ENCODE assay signal across 9 cellular contexts in the genomic region with DNA sequence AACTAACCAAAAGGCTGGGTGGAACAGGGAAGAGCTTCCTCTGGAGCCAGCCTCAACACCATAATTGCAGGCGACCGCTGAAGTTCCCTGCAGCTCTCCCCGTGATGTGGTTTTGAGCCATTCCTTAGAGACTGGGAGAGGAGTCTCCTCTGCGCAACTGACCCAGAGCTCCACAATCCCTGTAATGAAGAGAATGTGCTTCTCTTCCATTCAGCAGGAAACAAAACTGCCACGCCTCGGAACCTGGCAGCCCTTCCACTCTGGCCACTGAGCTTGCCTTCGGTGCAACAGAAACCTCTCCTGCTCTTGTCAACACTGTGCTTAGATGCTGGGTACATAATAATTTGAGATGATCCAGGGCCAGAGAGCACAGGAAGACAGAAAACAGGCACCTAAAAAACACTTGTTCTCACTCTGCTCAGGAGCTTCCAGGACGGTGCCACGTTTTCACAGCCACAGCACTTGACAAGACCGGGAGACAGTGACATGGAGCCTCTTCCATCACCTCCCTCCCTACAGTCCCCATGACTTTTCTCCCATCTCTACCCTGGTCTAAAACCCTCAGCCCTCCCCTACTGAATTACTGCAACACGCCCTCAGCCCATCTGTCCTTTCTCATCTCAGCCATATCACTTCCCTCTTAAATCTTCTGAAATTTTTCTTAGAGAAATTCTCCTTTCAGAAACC.
DNase-seq lines count a peak whose midpoint lies in the region; ATAC-seq, FAIRE-seq and TF ChIP-seq lines count a peak whose summit lies in the region.
"Had no signal": no experiment of that assay in that cellular context is flagged by ENCODE, and none has a peak within 500 bp of the region (broad histone marks: within the 10 kb centered on the region; RNA-seq: fewer than 3 reads in every experiment).

No MANE protein-coding gene starts in this region.

- H3K9me3 ChIP-seq in H9 (ENCODE audit: control insufficient read depth, low read depth, low read length): no peaks in the 10 kb centered on the region
- H3K9me3 ChIP-seq in hepatocyte (ENCODE audit: low read depth): no peaks in the 10 kb centered on the region
- H3K9me3 ChIP-seq in small intestine (ENCODE audit: control insufficient read depth, low read depth): no peaks in the 10 kb centered on the region

- peak overlapping the region in 2 of 3 experiments; percentile 20 to 43; a peak in 4 of 7 replicates for H3K27ac Mint-ChIP-seq in H9
- H3K27ac Mint-ChIP-seq in stimulated activated memory B cell treated with anti-CD40 and anti-IgM and Interleukin-4, amounts not matched to agents 10 μg/mL and 1 μg/mL and 100 μg/mL, for 72 hours: no peak overlapping the region

- H2BK12ac ChIP-seq in H9 (ENCODE audit: insufficient read length, low read depth, low read length): no peak overlapping the region

- H3K9me2 ChIP-seq in hepatocyte (replicated peaks; ENCODE audit: insufficient read depth): no peaks in the 10 kb centered on the region

- H3K4me2 ChIP-seq in H9 (ENCODE audit: insufficient read depth, insufficient read length, low read length): no peak overlapping the region
- H3K4me2 ChIP-seq in hepatocyte: peak overlapping the region; percentile 26

- H2AK5ac ChIP-seq in H9 (ENCODE audit: insufficient read length, low read length): no peak overlapping the region

- no peaks in the 10 kb centered on the region for H3K36me3 ChIP-seq in hepatocyte (replicated peaks; ENCODE audit: insufficient read depth, low read depth)
- H3K36me3 ChIP-seq in small intestine (ENCODE audit: control insufficient read depth in 2 of 2, insufficient read depth in 2 of 2, low read length in 2 of 2): no peaks in the 10 kb centered on the region

- H3K4ac ChIP-seq in H9 (ENCODE audit: low read depth, low read length): no peak overlapping the region

- H3K9ac ChIP-seq in H9 (ENCODE audit: extremely low read depth, insufficient read length, low read length): no peak overlapping the region

- H4K8ac ChIP-seq in H9 (replicated peaks; ENCODE audit: insufficient read length, low read depth, low read length): no peak overlapping the region

- peaks cover 0 to 3% (median 0%) of the 10 kb centered on the region in 3 experiments; a peak in 2 of 7 replicates for H3K36me3 Mint-ChIP-seq in H9 (ENCODE audit: insufficient read depth in 1 of 3, low read depth in 3 of 3)
- H3K36me3 Mint-ChIP-seq in stimulated activated memory B cell treated with anti-CD40 and anti-IgM and Interleukin-4, amounts not matched to agents 10 μg/mL and 1 μg/mL and 100 μg/mL, for 72 hours: no peaks in the 10 kb centered on the region

- no peak overlapping the region for H3T11ph ChIP-seq in H9 (ENCODE audit: low read length)

- FAIRE-seq in small intestine (lab: Jason Lieb, UNC): no peak

- H3K4me1 ChIP-seq in H9 (ENCODE audit: insufficient read depth, low read length) (peaks cover 3% of the 10 kb centered on the region; the same call in 1 of the 2 replicates), hepatocyte (ENCODE audit: insufficient read depth) (peaks cover 27% of the 10 kb centered on the region), small intestine (ENCODE audit: control insufficient read depth in 2 of 2, insufficient read depth in 1 of 2, low read depth in 1 of 2, low read length in 1 of 2) (peaks cover 2 to 4% of the 10 kb centered on the region in 2 donors)

- no peak overlapping the region for H3K4me3 Mint-ChIP-seq in H9
- H3K4me3 Mint-ChIP-seq in stimulated activated memory B cell treated with anti-CD40 and anti-IgM and Interleukin-4, amounts not matched to agents 10 μg/mL and 1 μg/mL and 100 μg/mL, for 72 hours: no peak overlapping the region

- peaks cover 2% of the 10 kb centered on the region for H3K79me1 ChIP-seq in H9 (ENCODE audit: insufficient read depth, low read depth, low read length, poor library complexity, severe bottlenecking)

- no peak for ATAC-seq in GM18519 (IDR thresholded peaks at IDR 0.05; ENCODE audit: low FRiP score, unreplicated experiment)
- ATAC-seq in stimulated activated memory B cell treated with anti-CD40 and anti-IgM and Interleukin-4, amounts not matched to agents 10 μg/mL and 1 μg/mL and 100 μg/mL, for 72 hours: no peak

- peaks cover 19 to 21% of the 10 kb centered on the region in 2 experiments for H3K4me1 Mint-ChIP-seq in H9
- H3K4me1 Mint-ChIP-seq in stimulated activated memory B cell treated with anti-CD40 and anti-IgM and Interleukin-4, amounts not matched to agents 10 μg/mL and 1 μg/mL and 100 μg/mL, for 72 hours: no peaks in the 10 kb centered on the region

- H2AFZ ChIP-seq in H9 (ENCODE audit: low read length) (no peak overlapping the region), hepatocyte (no peak overlapping the region)

- no peak overlapping the region for H4K5ac ChIP-seq in H9 (ENCODE audit: insufficient read length, low read depth, low read length)

- H3K4me3 ChIP-seq in hepatocyte (no peak overlapping the region), small intestine (ENCODE audit: low read depth in 1 of 2, low read length in 2 of 2) (no peak overlapping the region)

- no peaks in the 10 kb centered on the region for H3K9me3 Mint-ChIP-seq in H9
- H3K9me3 Mint-ChIP-seq in stimulated activated memory B cell treated with anti-CD40 and anti-IgM and Interleukin-4, amounts not matched to agents 10 μg/mL and 1 μg/mL and 100 μg/mL, for 72 hours: peaks cover 3% of the 10 kb centered on the region

- H3K27me3 ChIP-seq in H9 (ENCODE audit: insufficient read depth, low read length) (no peaks in the 10 kb centered on the region), hepatocyte (no peaks in the 10 kb centered on the region), small intestine (ENCODE audit: control insufficient read depth in 2 of 2, insufficient read depth in 2 of 2, low read length in 2 of 2) (no peaks in the 10 kb centered on the region)

- H3K23me2 ChIP-seq in H9 (ENCODE audit: insufficient read length, low read depth, low read length, poor library complexity, severe bottlenecking): no peaks in the 10 kb centered on the region

- no peak overlapping the region for H2BK20ac ChIP-seq in H9 (ENCODE audit: low read depth, low read length, poor library complexity, severe bottlenecking)

- H4K20me1 ChIP-seq in H9 (ENCODE audit: control insufficient read depth, insufficient read depth, insufficient read length): no peaks in the 10 kb centered on the region
- H4K20me1 ChIP-seq in hepatocyte (ENCODE audit: insufficient read depth, poor library complexity, severe bottlenecking): peaks cover 6% of the 10 kb centered on the region

- no peak overlapping the region for H3K23ac ChIP-seq in H9 (ENCODE audit: insufficient read length, low read depth, low read length)

- DNase-seq in H9: no peak
- DNase-seq in hepatocyte (ENCODE audit: low spot score): no peak
- peak; percentile 27 for DNase-seq in small intestine
- no peak for DNase-seq in substantia nigra (lab: John Stamatoyannopoulos, UW)
- no peak for DNase-seq in effector CD4-positive, alpha-beta T cell
- DNase-seq: SHP77 treated with DMSO at 0.1 percent for 48 hours had no signal

- TF ChIP-seq CTCF in H9 (conservative IDR thresholded peaks at IDR 0.05) (no peak), hepatocyte (IDR thresholded peaks at IDR 0.05; ENCODE audit: poor library complexity) (no peak)

- H3K27ac ChIP-seq in H9 (ENCODE audit: insufficient read length, low read depth, low read length): no peak overlapping the region
- H3K27ac ChIP-seq in angular gyrus (ENCODE audit: low read depth, low read length): peak overlapping the region; percentile 22
- H3K27ac ChIP-seq in hepatocyte: no peak overlapping the region
- peak overlapping the region in 1 of 2 donors; percentile 7 for H3K27ac ChIP-seq in small intestine (ENCODE audit: low read depth in 1 of 2, low read length in 1 of 2)
- no peak overlapping the region for H3K27ac ChIP-seq in substantia nigra (ENCODE audit: low read depth, low read length, poor library complexity, severe bottlenecking)

- H3K18ac ChIP-seq in H9 (ENCODE audit: insufficient read length, low read depth, low read length): no peak overlapping the region

- no CpG with 5 or more reads among the region's 11 CpGs for WGBS in H9 (ENCODE audit: extremely low coverage, insufficient read length, low lambda C conversion rate)
- WGBS in hepatocyte (ENCODE audit: low lambda C conversion rate, missing lambda C conversion rate): 60% methylated on average over 11 of the region's 11 CpGs
- 46 to 61% (median 61%) methylated on average over 11 of the region's 11 CpGs for WGBS in small intestine, 3 donors

- H4K91ac ChIP-seq in H9 (ENCODE audit: insufficient read length, low read depth, low read length): no peak overlapping the region

- H2BK5ac ChIP-seq in H9 (ENCODE audit: insufficient read length, low read length): no peak overlapping the region

- no peak overlapping the region for H2BK15ac ChIP-seq in H9 (ENCODE audit: low read depth, low read length)

- no peak overlapping the region for H3K56ac ChIP-seq in H9 (ENCODE audit: insufficient read length, low read depth, low read length)

- H3K79me2 ChIP-seq in H9 (ENCODE audit: insufficient read depth, low read length): no peaks in the 10 kb centered on the region
- H3K79me2 ChIP-seq in hepatocyte: peaks cover 55% of the 10 kb centered on the region

- H2BK120ac ChIP-seq in H9 (ENCODE audit: low read depth, low read length, poor library complexity, severe bottlenecking): no peak overlapping the region

- no peaks in the 10 kb centered on the region for H3K27me3 Mint-ChIP-seq in H9 (ENCODE audit: low read depth)
- H3K27me3 Mint-ChIP-seq in stimulated activated memory B cell treated with anti-CD40 and anti-IgM and Interleukin-4, amounts not matched to agents 10 μg/mL and 1 μg/mL and 100 μg/mL, for 72 hours: no peaks in the 10 kb centered on the region

- H3K14ac ChIP-seq in H9 (ENCODE audit: insufficient read depth, low read length): no peak overlapping the region
